Comparison of ENCODE assay signal across 10 cellular contexts in the genomic region with DNA sequence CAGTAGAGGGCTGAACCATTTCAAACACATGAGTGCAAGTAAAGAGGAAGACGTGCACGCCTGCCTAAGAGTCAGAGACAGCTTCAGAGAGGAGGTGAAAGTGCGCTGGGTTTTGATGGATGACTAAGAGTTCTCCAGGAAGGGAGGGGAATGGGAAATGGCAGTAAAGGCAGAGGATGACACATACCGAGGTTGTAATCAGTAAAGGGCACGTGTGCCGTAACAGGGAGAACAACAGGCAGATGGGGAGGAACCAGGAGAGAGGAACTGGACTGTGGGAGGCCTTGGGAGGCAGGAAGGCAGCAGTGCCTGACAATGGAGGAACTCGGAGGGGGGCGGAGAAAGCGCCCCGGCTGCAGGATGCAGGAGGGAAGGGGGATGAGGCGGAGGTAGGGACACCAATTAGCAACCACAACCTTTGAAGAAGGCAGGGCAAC.
A peak's percentile ranks its signal among the peaks of the same experiment; 100 is the strongest.
DNase-seq lines count a peak whose midpoint lies in the region; ATAC-seq and TF ChIP-seq lines count a peak whose summit lies in the region.
"Had no signal": no experiment of that assay in that cellular context is flagged by ENCODE, and none has a peak within 500 bp of the region (broad histone marks: within the 10 kb centered on the region; RNA-seq: fewer than 3 reads in every experiment).

No MANE protein-coding gene starts in this region.

- peak overlapping the region; percentile 69 for H3K27ac Mint-ChIP-seq in MCF 10A (ENCODE audit: low read depth, unreplicated experiment)

- no peaks in the 10 kb centered on the region for H3K27me3 Mint-ChIP-seq in MCF 10A (ENCODE audit: insufficient read depth, unreplicated experiment)

- DNase-seq in MCF 10A (ENCODE audit: unreplicated experiment) (peak; percentile 88), breast epithelium (ENCODE audit: low spot score in 2 of 2) (no peak), SIG-M5 (lab: John Stamatoyannopoulos, UW) (peak; percentile 40), NCI-H128 (lab: John Stamatoyannopoulos, UW; ENCODE audit: unreplicated experiment) (no peak)
- no peak for DNase-seq in central memory CD4-positive, alpha-beta T cell
- DNase-seq: mucosa of descending colon, NCI-H510A had no signal

- peaks cover 25% of the 10 kb centered on the region for H3K4me1 Mint-ChIP-seq in MCF 10A (ENCODE audit: insufficient read depth, unreplicated experiment)

- ATAC-seq in esophagus mucosa = peak; percentile 27
- ATAC-seq in HG03457 (IDR thresholded peaks at IDR 0.05; ENCODE audit: unreplicated experiment) = no peak
- ATAC-seq in GM19328 (IDR thresholded peaks at IDR 0.05; ENCODE audit: unreplicated experiment) = no peak
- ATAC-seq: mucosa of descending colon had no signal

- TF ChIP-seq CTCF in MCF 10A (IDR thresholded peaks at IDR 0.05; ENCODE audit: unreplicated experiment) (no peak), breast epithelium (IDR thresholded peaks at IDR 0.05) (no peak)

- no peaks in the 10 kb centered on the region for H3K4me1 ChIP-seq in breast epithelium

- H3K9me3 ChIP-seq in breast epithelium = no peaks in the 10 kb centered on the region
- H3K9me3 ChIP-seq: mucosa of descending colon had no signal

- no peak overlapping the region for H3K4me3 Mint-ChIP-seq in MCF 10A (ENCODE audit: unreplicated experiment)

- intact Hi-C loops in MCF 10A (cut with micrococcal nuclease) = loop anchor here (2.0 to 10.0 kb wide), 3 partner anchors 45 to 629 kb away; no protein-coding TSS in a partner anchor
- intact Hi-C loops in breast epithelium (cut with DNase I; ENCODE audit: low total_unique reads) = no loop called here

- H3K4me3 ChIP-seq in breast epithelium = no peak overlapping the region
- H3K4me3 ChIP-seq: mucosa of descending colon had no signal

- H3K27me3 ChIP-seq in breast epithelium = no peaks in the 10 kb centered on the region

- no peaks in the 10 kb centered on the region for H3K36me3 ChIP-seq in breast epithelium

- CTCF ChIA-PET in MCF 10A (lab: Yijun Ruan, JAX) = interaction anchor here (0.6 to 5.0 kb wide), 6 partner anchors 70 to 469 kb away, joined by 3 to 89 read pairs (median 4); partner anchors contain the start of gene SCUBE1

- POLR2A ChIA-PET in MCF 10A (lab: Yijun Ruan, JAX) = interaction anchor here (1.0 kb wide), 2 partner anchors 10 to 113 kb away, joined by 3 read pairs; no protein-coding TSS in a partner anchor

- H3K9me3 Mint-ChIP-seq in MCF 10A (ENCODE audit: unreplicated experiment) = no peaks in the 10 kb centered on the region

- TF ChIP-seq POLR2A in breast epithelium (IDR thresholded peaks at IDR 0.05) = no peak

- BruUV-seq in MCF 10A (replicated peaks; lab: Mats Ljungman, UMichigan) = no TSS peak

- no peaks in the 10 kb centered on the region for H3K36me3 Mint-ChIP-seq in MCF 10A (ENCODE audit: insufficient read depth, unreplicated experiment)

- no peak overlapping the region for H3K27ac ChIP-seq in breast epithelium

Comparison
In these comparisons a context has a peak if more than half of its experiments do, and no peak if none do; other contexts are left out.
1. DNase-seq: peak in MCF 10A (single experiment) and SIG-M5 (single experiment); none in breast epithelium (0 of 2), NCI-H128 (single experiment) and central memory CD4-positive, alpha-beta T cell (single experiment).